ENCODE assay signal across 1 cellular context in genomic region chr7:92695308-92696261, GRCh38.
A peak's percentile ranks its signal among the peaks of the same experiment; 100 is the strongest.
TF ChIP-seq lines count a peak whose summit lies in the region.

No MANE protein-coding gene starts in this region.

TF ChIP-seq in HepG2, 621 proteins besides CTCF, POLR2A, EP300 and RAD21 (continued from another document and continues in another):
- TF ChIP-seq ZNF639 (CRISPR knock-in tag; conservative IDR thresholded peaks at IDR 0.05): 0 out of 2 replicates have a peak, but pooled peaks have one; percentile 49
- TF ChIP-seq HOXA9 (CRISPR knock-in tag; IDR thresholded peaks at IDR 0.05; ENCODE audit: borderline replicate concordance): no peak
- TF ChIP-seq GMEB2 (CRISPR knock-in tag; IDR thresholded peaks at IDR 0.05; ENCODE audit: low read depth): no peak
- peak; percentile 21; the same call in 1 of the 2 replicates for TF ChIP-seq ZHX2 (IDR thresholded peaks at IDR 0.05; ENCODE audit: low read depth)
- TF ChIP-seq ZHX2 (CRISPR knock-in tag; IDR thresholded peaks at IDR 0.05; ENCODE audit: borderline replicate concordance): no peak
- TF ChIP-seq TBX2 (CRISPR knock-in tag; IDR thresholded peaks at IDR 0.05; ENCODE audit: borderline replicate concordance): peak; percentile 97
- no peak for TF ChIP-seq KLF15 (CRISPR knock-in tag; IDR thresholded peaks at IDR 0.05; ENCODE audit: borderline replicate concordance)
- peak; percentile 50 for TF ChIP-seq ZNF331 (CRISPR knock-in tag; IDR thresholded peaks at IDR 0.05)
- TF ChIP-seq SPEN (CRISPR knock-in tag; IDR thresholded peaks at IDR 0.05; ENCODE audit: low read depth): peak; percentile 80; the same call in 1 of the 2 replicates
- peak; percentile 82; the same call in 1 of the 2 replicates for TF ChIP-seq ETV6 (CRISPR knock-in tag; conservative IDR thresholded peaks at IDR 0.05)
- TF ChIP-seq ONECUT2 (CRISPR knock-in tag; IDR thresholded peaks at IDR 0.05): peak; percentile 33; the same call in 1 of the 2 replicates
- TF ChIP-seq IRF2 (CRISPR knock-in tag; IDR thresholded peaks at IDR 0.05): peak; percentile 88; the same call in 1 of the 2 replicates
- peak; percentile 96 for TF ChIP-seq NCOA1 (CRISPR knock-in tag; IDR thresholded peaks at IDR 0.05)
- no peak for TF ChIP-seq TCF12 (IDR thresholded peaks at IDR 0.05)
- TF ChIP-seq TCF12 (CRISPR knock-in tag; IDR thresholded peaks at IDR 0.05): peak; percentile 75; the same call in 1 of the 2 replicates
- TF ChIP-seq NR2C2 (CRISPR knock-in tag; IDR thresholded peaks at IDR 0.05; ENCODE audit: borderline replicate concordance): peak; percentile 52; the same call in 1 of the 2 replicates
- peak; percentile 90 for TF ChIP-seq HMG20A (CRISPR knock-in tag; IDR thresholded peaks at IDR 0.05; ENCODE audit: borderline replicate concordance)
- TF ChIP-seq ZBTB3 (CRISPR knock-in tag; IDR thresholded peaks at IDR 0.05; ENCODE audit: borderline replicate concordance, low read depth): peak; percentile 64; the same call in 1 of the 2 replicates
- TF ChIP-seq ZNF230 (CRISPR knock-in tag; IDR thresholded peaks at IDR 0.05): no peak
- no peak for TF ChIP-seq ZNF513 (CRISPR knock-in tag; conservative IDR thresholded peaks at IDR 0.05)
- no peak; the same call in 1 of the 2 replicates for TF ChIP-seq ZNF317 (CRISPR knock-in tag; IDR thresholded peaks at IDR 0.05)
- TF ChIP-seq ZNF556 (CRISPR knock-in tag; IDR thresholded peaks at IDR 0.05; ENCODE audit: borderline replicate concordance): no peak
- no peak for TF ChIP-seq ZBTB14 (CRISPR knock-in tag; IDR thresholded peaks at IDR 0.05)
- TF ChIP-seq RERE (CRISPR knock-in tag; IDR thresholded peaks at IDR 0.05; ENCODE audit: low read depth): peak; percentile 86; the same call in 1 of the 2 replicates
- TF ChIP-seq ATF2 (CRISPR knock-in tag; IDR thresholded peaks at IDR 0.05): peak; percentile 87
- peak; percentile 70 for TF ChIP-seq GFI1 (CRISPR knock-in tag; IDR thresholded peaks at IDR 0.05; ENCODE audit: borderline replicate concordance)
- TF ChIP-seq TOPORS (CRISPR knock-in tag; IDR thresholded peaks at IDR 0.05): peak; percentile 79
- TF ChIP-seq ZNF577 (CRISPR knock-in tag; IDR thresholded peaks at IDR 0.05; ENCODE audit: borderline replicate concordance, low read depth): no peak
- no peak for TF ChIP-seq CEBPZ (IDR thresholded peaks at IDR 0.05; ENCODE audit: low read length)
- TF ChIP-seq ZNF839 (CRISPR knock-in tag; IDR thresholded peaks at IDR 0.05; ENCODE audit: borderline replicate concordance): no peak
- peak; percentile 96 for TF ChIP-seq FOXK1 (CRISPR knock-in tag; IDR thresholded peaks at IDR 0.05; ENCODE audit: borderline replicate concordance, low read depth)
- TF ChIP-seq ZKSCAN8 (CRISPR knock-in tag; IDR thresholded peaks at IDR 0.05; ENCODE audit: borderline replicate concordance): peak; percentile 82
- TF ChIP-seq ZNF296 (CRISPR knock-in tag; conservative IDR thresholded peaks at IDR 0.05): no peak
- TF ChIP-seq ZBTB8A (CRISPR knock-in tag; IDR thresholded peaks at IDR 0.05; ENCODE audit: borderline replicate concordance, low read depth): no peak
- peak; percentile 56; the same call in 1 of the 2 replicates for TF ChIP-seq PRMT3 (CRISPR knock-in tag; IDR thresholded peaks at IDR 0.05; ENCODE audit: borderline replicate concordance, low read depth)
- peak; percentile 86; the same call in 1 of the 2 replicates for TF ChIP-seq POGZ (CRISPR knock-in tag; IDR thresholded peaks at IDR 0.05)
- TF ChIP-seq FOXJ3 (CRISPR knock-in tag; IDR thresholded peaks at IDR 0.05; ENCODE audit: borderline replicate concordance): peak; percentile 91
